7 cellular contexts compared by ENCODE assay signal in genomic region chr5:133948721-133949120, GRCh38.
"Had no signal": no experiment of that assay in that cellular context is flagged by ENCODE, and none has a peak within 500 bp of the region (broad histone marks: within the 10 kb centered on the region; RNA-seq: fewer than 3 reads in every experiment).

No MANE protein-coding gene starts in this region.

- H3K4me3 Mint-ChIP-seq: IgD-negative memory B cell had no signal

- DNase-seq: IMR-90, KBM-7, KG1 had no signal

- FAIRE-seq: HepG2, HTR-8/SVneo, K562 had no signal

- H3K9me3 Mint-ChIP-seq: IgD-negative memory B cell had no signal

- H3K27me3 Mint-ChIP-seq: IgD-negative memory B cell had no signal

- ATAC-seq: HepG2, K562 had no signal

- H3K27ac Mint-ChIP-seq: IgD-negative memory B cell had no signal
